ENCODE assay signal across 24 cellular contexts in the genomic region with DNA sequence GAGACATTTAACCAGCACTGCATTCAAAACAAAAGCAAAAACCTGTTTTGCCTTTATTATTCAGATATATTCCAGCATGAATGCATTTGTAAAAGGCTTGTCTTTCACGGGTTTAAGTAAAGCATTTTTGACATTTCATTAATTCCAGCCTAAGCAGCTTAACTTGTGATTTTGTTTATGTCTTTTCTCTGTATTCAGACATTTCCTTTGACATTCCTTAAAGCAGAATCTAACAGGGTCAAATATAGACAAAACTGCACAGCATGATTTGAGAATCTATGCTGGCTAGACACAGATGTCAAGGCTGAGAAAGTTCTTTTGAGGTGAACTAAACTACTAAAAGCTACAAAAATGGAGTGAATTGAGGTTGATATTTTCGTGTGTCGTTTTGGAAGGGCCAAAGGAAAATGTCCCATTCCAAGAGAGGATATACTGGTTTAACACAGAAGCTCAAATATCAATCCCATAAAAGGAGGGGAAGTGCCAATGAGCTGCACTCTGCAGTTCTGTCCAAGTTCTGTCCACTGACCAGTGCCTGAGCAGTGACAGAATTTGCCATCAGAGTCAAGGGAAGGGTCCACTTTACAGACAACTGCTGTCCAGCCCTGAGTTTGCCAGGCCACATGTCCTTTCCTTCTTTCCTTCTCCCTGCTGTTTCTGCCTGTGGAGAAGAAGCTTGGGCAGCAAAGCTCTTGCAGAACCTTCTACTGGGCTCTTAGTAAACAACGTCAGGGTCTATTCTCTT.
DNase-seq lines count a peak whose midpoint lies in the region; ATAC-seq, FAIRE-seq and TF ChIP-seq lines count a peak whose summit lies in the region.
"Had no signal": no experiment of that assay in that cellular context is flagged by ENCODE, and none has a peak within 500 bp of the region (broad histone marks: within the 10 kb centered on the region; RNA-seq: fewer than 3 reads in every experiment).

No MANE protein-coding gene starts in this region.

- no peak overlapping the region for H3K56ac ChIP-seq in mesendoderm (ENCODE audit: low read length)

- 0 out of 2 replicates have a peak, but pooled peaks cover 7% of the 10 kb centered on the region for H3K9me2 ChIP-seq in GM23338 (ENCODE audit: insufficient read depth)

- no peak overlapping the region for H2BK120ac ChIP-seq in mesendoderm (ENCODE audit: low read depth, low read length)

- no peaks in the 10 kb centered on the region for H3K27me3 ChIP-seq in GM23338 (ENCODE audit: insufficient read depth)
- H3K27me3 ChIP-seq in astrocyte (ENCODE audit: insufficient read depth, low read length), result no peaks in the 10 kb centered on the region
- H3K27me3 ChIP-seq in thoracic aorta (replicated peaks; ENCODE audit: insufficient read depth), result no peaks in the 10 kb centered on the region
- no peaks in the 10 kb centered on the region for H3K27me3 ChIP-seq in mesendoderm (ENCODE audit: insufficient read depth, low read length, poor library complexity)
- H3K27me3 ChIP-seq: BLaER1 treated with 17β-estradiol and CSF1 and Interleukin-3, amounts not matched to agents 10 nM and 100 nM had no signal

- H2AFZ ChIP-seq in GM23338 (no peak overlapping the region), astrocyte (ENCODE audit: low read depth, low read length) (no peak overlapping the region)

- H3K36me3 Mint-ChIP-seq in GM23338 (ENCODE audit: low read depth), result peaks cover 4% of the 10 kb centered on the region; the same call in 1 of the 3 replicates
- no peaks in the 10 kb centered on the region for H3K36me3 Mint-ChIP-seq in astrocyte (ENCODE audit: low read depth, unreplicated experiment)
- H3K36me3 Mint-ChIP-seq: CD8-positive, alpha-beta T cell had no signal

- H4K5ac ChIP-seq in mesendoderm (ENCODE audit: low read length), result no peak overlapping the region

- peak; percentile 39 for FAIRE-seq in astrocyte (lab: Jason Lieb, UNC)
- FAIRE-seq: GM12892, GM18507, H54, HepG2 had no signal

- H3K4me3 Mint-ChIP-seq in GM23338, result no peak overlapping the region
- no peak overlapping the region for H3K4me3 Mint-ChIP-seq in astrocyte (ENCODE audit: unreplicated experiment)
- H3K4me3 Mint-ChIP-seq: CD8-positive, alpha-beta T cell had no signal

- H3K27ac ChIP-seq in GM23338 (ENCODE audit: low read depth) (no peak overlapping the region), astrocyte (ENCODE audit: low read depth, low read length) (no peak overlapping the region), thoracic aorta (peak overlapping the region; percentile 4 to 31), mesendoderm (ENCODE audit: low read depth, low read length) (no peak overlapping the region)
- H3K27ac ChIP-seq: BLaER1 treated with 17β-estradiol and CSF1 and Interleukin-3, amounts not matched to agents 10 nM and 100 nM had no signal

- no peaks in the 10 kb centered on the region for H3K79me1 ChIP-seq in mesendoderm (ENCODE audit: low read length)

- H3K4me1 Mint-ChIP-seq in GM23338 (peaks cover 4% of the 10 kb centered on the region; the same call in 2 of the 3 replicates), astrocyte (ENCODE audit: low read depth, unreplicated experiment) (peaks cover 7% of the 10 kb centered on the region)

- no peak overlapping the region for H3K23ac ChIP-seq in mesendoderm (ENCODE audit: low read length)

- H3K9ac ChIP-seq in astrocyte (ENCODE audit: low read length) (no peak overlapping the region), mesendoderm (ENCODE audit: low read length) (no peak overlapping the region)
- H3K9ac ChIP-seq: BLaER1 treated with 17β-estradiol and CSF1 and Interleukin-3, amounts not matched to agents 10 nM and 100 nM had no signal

- no peak overlapping the region for H4K8ac ChIP-seq in mesendoderm (ENCODE audit: low read depth, low read length)

- no peaks in the 10 kb centered on the region for H4K20me1 ChIP-seq in GM23338 (replicated peaks; ENCODE audit: insufficient read depth)
- no peaks in the 10 kb centered on the region for H4K20me1 ChIP-seq in astrocyte (ENCODE audit: insufficient read depth, low read length)
- H4K20me1 ChIP-seq: BLaER1 treated with 17β-estradiol and CSF1 and Interleukin-3, amounts not matched to agents 10 nM and 100 nM had no signal

- H3K36me3 ChIP-seq in GM23338 (ENCODE audit: insufficient read depth) (no peaks in the 10 kb centered on the region), astrocyte (ENCODE audit: insufficient read depth, low read length) (no peaks in the 10 kb centered on the region), thoracic aorta (no peaks in the 10 kb centered on the region), mesendoderm (ENCODE audit: control insufficient read depth, insufficient read depth, low read length) (no peaks in the 10 kb centered on the region)
- H3K36me3 ChIP-seq: BLaER1 treated with 17β-estradiol and CSF1 and Interleukin-3, amounts not matched to agents 10 nM and 100 nM had no signal

- H3K79me2 ChIP-seq in GM23338 (replicated peaks; ENCODE audit: insufficient read depth), result no peaks in the 10 kb centered on the region
- no peaks in the 10 kb centered on the region for H3K79me2 ChIP-seq in astrocyte (ENCODE audit: insufficient read depth, low read length)
- H3K79me2 ChIP-seq in mesendoderm (ENCODE audit: control insufficient read depth, insufficient read depth, low read length), result no peaks in the 10 kb centered on the region

- WGBS in mesendoderm (ENCODE audit: extremely low coverage, insufficient coverage, low lambda C conversion rate), result no CpG with 5 or more reads among the region's 4 CpGs

- no peaks in the 10 kb centered on the region for H3F3A ChIP-seq in GM23338 (replicated peaks; ENCODE audit: low read depth)

- H3K27ac Mint-ChIP-seq in GM23338 (no peak overlapping the region), astrocyte (ENCODE audit: unreplicated experiment) (no peak overlapping the region)
- H3K27ac Mint-ChIP-seq: CD8-positive, alpha-beta T cell had no signal

- no peak overlapping the region for H3K4ac ChIP-seq in mesendoderm (ENCODE audit: low read depth, low read length)

- H3K9me3 ChIP-seq in astrocyte (ENCODE audit: insufficient read depth, low read depth, low read length) (no peaks in the 10 kb centered on the region), thoracic aorta (no peaks in the 10 kb centered on the region)

- TF ChIP-seq CTCF in GM23338 (conservative IDR thresholded peaks at IDR 0.05; ENCODE audit: low read depth in 2 of 2) (no peak), astrocyte (IDR thresholded peaks at IDR 0.05; ENCODE audit: insufficient read depth, low read depth, low read length) (no peak), thoracic aorta (IDR thresholded peaks at IDR 0.05) (no peak)

- 0 out of 2 replicates have a peak, but pooled peaks cover 6% of the 10 kb centered on the region for H3K4me1 ChIP-seq in GM23338 (ENCODE audit: insufficient read depth)
- H3K4me1 ChIP-seq in astrocyte (ENCODE audit: insufficient read depth, low read length), result peaks cover 10% of the 10 kb centered on the region
- H3K4me1 ChIP-seq in thoracic aorta (ENCODE audit: control insufficient read depth in 1 of 2, low read depth in 2 of 2), result peaks cover 6 to 44% of the 10 kb centered on the region in 2 donors
- H3K4me1 ChIP-seq in mesendoderm (ENCODE audit: control insufficient read depth, low read depth, low read length), result no peaks in the 10 kb centered on the region

- H3K4me3 ChIP-seq in GM23338 (no peak overlapping the region), astrocyte (ENCODE audit: insufficient read depth, low read depth, low read length) (no peak overlapping the region), thoracic aorta (no peak overlapping the region), mesendoderm (ENCODE audit: low read length) (no peak overlapping the region)
- H3K4me3 ChIP-seq: BLaER1 treated with 17β-estradiol and CSF1 and Interleukin-3, amounts not matched to agents 10 nM and 100 nM had no signal

- no peak overlapping the region for H2BK5ac ChIP-seq in mesendoderm (ENCODE audit: low read length)

- DNase-seq in GM23338 (ENCODE audit: low spot score) (no peak), astrocyte (ENCODE audit: low read depth) (no peak), myocyte (ENCODE audit: low read depth) (peak; percentile 24), thoracic aorta (ENCODE audit: low spot score) (no peak), NCI-H524 (lab: John Stamatoyannopoulos, UW) (no peak), mesendoderm (no peak)
- DNase-seq: Calu3; CD8-positive, alpha-beta T cell; DMS53; KG1; MV-4-11; NCI-H1417; NCI-H187; NCI-H2107; NCI-H510A; NCI-H82; OCI-M1; SIG-M5 had no signal

- H3K9me3 Mint-ChIP-seq in GM23338 (no peaks in the 10 kb centered on the region), astrocyte (ENCODE audit: unreplicated experiment) (no peaks in the 10 kb centered on the region)
- H3K9me3 Mint-ChIP-seq: CD8-positive, alpha-beta T cell had no signal

- H2BK15ac ChIP-seq in mesendoderm (replicated peaks; ENCODE audit: low read depth), result no peak overlapping the region

- no peak overlapping the region for H3K18ac ChIP-seq in mesendoderm (ENCODE audit: low read length)

- H3K4me2 ChIP-seq in GM23338 (0 out of 2 replicates have a peak overlapping the region, but pooled peaks have one; percentile 49), astrocyte (ENCODE audit: low read length) (no peak overlapping the region), mesendoderm (ENCODE audit: low read length) (no peak overlapping the region)
- H3K4me2 ChIP-seq: BLaER1 treated with 17β-estradiol and CSF1 and Interleukin-3, amounts not matched to agents 10 nM and 100 nM had no signal

- H3K27me3 Mint-ChIP-seq in GM23338 (ENCODE audit: insufficient read depth, low read depth, poor library complexity), result no peaks in the 10 kb centered on the region
- no peaks in the 10 kb centered on the region for H3K27me3 Mint-ChIP-seq in astrocyte (ENCODE audit: low read depth, unreplicated experiment)

- no peak overlapping the region for H2AK5ac ChIP-seq in mesendoderm (ENCODE audit: low read length)

- ATAC-seq in GM23338, result no peak
- ATAC-seq in thoracic aorta (ENCODE audit: insufficient number of reproducible peaks, low FRiP score, low read depth), result no peak
- ATAC-seq in HG03378 (IDR thresholded peaks at IDR 0.05; ENCODE audit: unreplicated experiment), result no peak
- ATAC-seq: CD8-positive, alpha-beta T cell; HepG2 had no signal

TF ChIP-seq in GM23338, 12 proteins besides CTCF, POLR2A, EP300 and RAD21 (continues in another document):
- TF ChIP-seq JUNB (IDR thresholded peaks at IDR 0.05; ENCODE audit: unreplicated experiment), result no peak

Comparison
In these comparisons a context has a peak if more than half of its experiments do, and no peak if none do; other contexts are left out.
1. H3K27ac ChIP-seq: peak in thoracic aorta (2 of 2); none in GM23338 (single experiment), astrocyte (single experiment) and mesendoderm (single experiment).